Comparison of ENCODE assay signal across 25 cellular contexts in genomic region chr3:151631946-151632345, GRCh38.
"Had no signal": no experiment of that assay in that cellular context is flagged by ENCODE, and none has a peak within 500 bp of the region (broad histone marks: within the 10 kb centered on the region; RNA-seq: fewer than 3 reads in every experiment).

No MANE protein-coding gene starts in this region.

- H3K36me3 ChIP-seq: adrenal gland, brain microvascular endothelial cell, pancreas, prostate gland, right atrium auricular region, upper lobe of right lung had no signal

- ATAC-seq: effector memory CD8-positive, alpha-beta T cell; left colon; naive thymus-derived CD8-positive, alpha-beta T cell; T-helper 17 cell had no signal

- H3K4me3 ChIP-seq: adrenal gland, pancreas, prostate gland, right atrium auricular region, testis, upper lobe of right lung had no signal

- H3K27me3 ChIP-seq: adrenal gland, brain microvascular endothelial cell, pancreas, right atrium auricular region, testis, upper lobe of right lung had no signal

- H3K4me1 ChIP-seq: adrenal gland, prostate gland, upper lobe of right lung had no signal

- DNase-seq: activated CD4-positive, alpha-beta memory T cell treated with anti-CD3 and anti-CD28 coated beads for 36 hours; activated CD4-positive, alpha-beta T cell treated with anti-CD3 and anti-CD28 coated beads, Interleukin-2, amount 10 ng/mL, durations not matched to agents 24 days and 14 days; activated CD4-positive, CD25-positive, alpha-beta regulatory T cell treated with anti-CD3 and anti-CD28 coated beads, Interleukin-2, amount 50 U/mL, for 72 hours; activated CD8-positive, alpha-beta memory T cell treated with anti-CD3 and anti-CD28 coated beads, Interleukin-2, amount 50 U/mL, for 4 hours; activated effector memory CD4-positive, alpha-beta T cell treated with anti-CD3 and anti-CD28 coated beads, Interleukin-2, amount 50 U/mL, for 16 hours; activated naive CD4-positive, alpha-beta T cell treated with anti-CD3 and anti-CD28 coated beads for 36 hours; activated naive CD8-positive, alpha-beta T cell treated with anti-CD3 and anti-CD28 coated beads for 36 hours; activated T-cell treated with anti-CD3 and anti-CD28 coated beads, Interleukin-2, amount 50 U/mL, for 1 hour; adrenal gland; brain microvascular endothelial cell; cortex of kidney; effector memory CD8-positive, alpha-beta T cell; foreskin melanocyte; left colon; midbrain; naive thymus-derived CD8-positive, alpha-beta T cell; nucleus accumbens; pancreas; stimulated activated CD4-positive, alpha-beta T cell treated with anti-CD3 and anti-CD28 coated beads, Interleukin-2, amount 100 ng/mL, for 48 hours; stimulated activated naive CD4-positive, alpha-beta T cell treated with Interleukin-2 at 50 U/mL for 16 hours; T-helper 17 cell; testis; upper lobe of right lung had no signal

- H3K27ac ChIP-seq: brain microvascular endothelial cell, pancreas, prostate gland, right atrium auricular region, testis, upper lobe of right lung had no signal

- H3K9me3 ChIP-seq: adrenal gland, pancreas, prostate gland, right atrium auricular region, testis, upper lobe of right lung had no signal
